In the genomic region with DNA sequence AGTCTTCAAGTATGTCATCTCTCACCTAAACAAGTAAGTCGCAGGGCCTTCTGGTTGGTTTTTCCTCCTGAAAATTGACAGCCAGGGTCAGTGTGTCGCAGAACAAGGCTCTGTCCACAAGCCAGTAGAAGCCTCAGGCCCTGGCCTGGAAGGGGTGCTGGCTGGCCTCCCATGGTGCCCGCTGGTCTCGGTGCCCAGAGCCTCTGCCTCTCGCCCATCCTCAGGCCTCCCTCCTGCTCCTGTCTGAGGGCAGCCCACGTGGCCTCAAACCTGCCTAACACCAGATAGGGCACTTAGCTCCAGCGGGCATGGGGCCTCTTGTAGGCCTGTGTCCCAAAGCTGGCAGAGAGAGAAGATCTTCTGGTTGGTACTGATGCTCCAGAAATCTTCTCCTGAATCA, we compare ENCODE assay signal across 20 cellular contexts. TPM values are rescaled to one million over a fixed set of nuclear protein-coding genes. Genes with fewer than 3 reads are reported as not detected.
DNase-seq lines count a peak whose midpoint lies in the region; TF ChIP-seq lines count a peak whose summit lies in the region.
"Had no signal": no experiment of that assay in that cellular context is flagged by ENCODE, and none has a peak within 500 bp of the region (broad histone marks: within the 10 kb centered on the region; RNA-seq: fewer than 3 reads in every experiment).

No MANE protein-coding gene starts in this region.

- peaks cover 11% of the 10 kb centered on the region for H3K4me1 ChIP-seq in CD4-positive, alpha-beta memory T cell (ENCODE audit: insufficient read depth, low read length)
- peaks cover 0 to 6% (median 4%) of the 10 kb centered on the region in 4 donors for H3K4me1 ChIP-seq in transverse colon
- H3K4me1 ChIP-seq: BLaER1 had no signal

- peak overlapping the region; percentile 85 for H3K27ac ChIP-seq in angular gyrus (ENCODE audit: low read depth, low read length)
- peak overlapping the region in 58 of 59 donors; percentile 30 to 97 (median 85) for H3K27ac ChIP-seq in dorsolateral prefrontal cortex
- peak overlapping the region; percentile 19 for H3K27ac ChIP-seq in substantia nigra (ENCODE audit: low read depth, low read length, poor library complexity, severe bottlenecking)
- H3K27ac ChIP-seq in CD4-positive, alpha-beta memory T cell (ENCODE audit: low read depth, low read length), result no peak overlapping the region
- no peak overlapping the region for H3K27ac ChIP-seq in transverse colon
- H3K27ac ChIP-seq: 22Rv1, BLaER1, C4-2B, GM23248 had no signal

- H3K36me3 Mint-ChIP-seq in neural crest cell (ENCODE audit: low read depth), result peaks cover 11% of the 10 kb centered on the region
- H3K36me3 Mint-ChIP-seq in CD4-positive, alpha-beta memory T cell, result peaks cover 29 to 41% of the 10 kb centered on the region in 2 donors

- H3K27me3 ChIP-seq in dorsolateral prefrontal cortex, result no peaks in the 10 kb centered on the region
- H3K27me3 ChIP-seq in CD4-positive, alpha-beta memory T cell (ENCODE audit: insufficient read depth, low read length), result no peaks in the 10 kb centered on the region
- H3K27me3 ChIP-seq in transverse colon, result peaks cover 11% of the 10 kb centered on the region

- 93% methylated on average over 7 of the region's 7 CpGs; no CpG with 5 or more reads in 1 of the 2 donors for WGBS in transverse colon (ENCODE audit: low coverage in 1 of 2), 2 donors

- TF ChIP-seq POLR2A in transverse colon (IDR thresholded peaks at IDR 0.05), result no peak

- peak overlapping the region; percentile 88 for H3K27ac Mint-ChIP-seq in neural crest cell (ENCODE audit: unreplicated experiment)
- no peak overlapping the region for H3K27ac Mint-ChIP-seq in CD4-positive, alpha-beta memory T cell
- H3K27ac Mint-ChIP-seq: B cell; CD4-positive, CD25-positive, alpha-beta regulatory T cell had no signal

- H3K4me3 ChIP-seq in dorsolateral prefrontal cortex, result no peak overlapping the region
- H3K4me3 ChIP-seq in CD4-positive, alpha-beta memory T cell (ENCODE audit: low read length in 2 of 2), result no peak overlapping the region
- no peak overlapping the region for H3K4me3 ChIP-seq in transverse colon
- H3K4me3 ChIP-seq: BLaER1, GM23248 had no signal

- no peaks in the 10 kb centered on the region for H3K9me3 ChIP-seq in CD4-positive, alpha-beta memory T cell (ENCODE audit: control insufficient read depth in 1 of 2, low read length in 2 of 2)
- H3K9me3 ChIP-seq in transverse colon, result no peaks in the 10 kb centered on the region
- H3K9me3 ChIP-seq: BLaER1 had no signal

- intact Hi-C loops in dorsolateral prefrontal cortex (cut with DNase I), result loop anchor here in 1 of 2 donors (10.0 kb wide), 1 partner anchor 245 kb away; no protein-coding TSS in a partner anchor
- intact Hi-C loops in CD4-positive, alpha-beta memory T cell (cut with micrococcal nuclease), result no loop called here
- intact Hi-C loops in transverse colon (cut with DNase I; ENCODE audit: low total_unique reads), result no loop called here

- TF ChIP-seq CTCF in dorsolateral prefrontal cortex (IDR thresholded peaks at IDR 0.05 in 54 of 56, conservative IDR thresholded peaks at IDR 0.05 in 2 of 56; ENCODE audit: low read depth in 1 of 56, partially characterized antibody in 56 of 56), result no peak
- no peak for TF ChIP-seq CTCF in neural crest cell (conservative IDR thresholded peaks at IDR 0.05)
- TF ChIP-seq CTCF in transverse colon (IDR thresholded peaks at IDR 0.05), result no peak

- in situ Hi-C loops in transverse colon (cut with MboI; ENCODE audit: low pct_ligation_motif_present in 1 of 4, low pct_unique_long_range_greater_than_20kb in 1 of 4, low sequenced_read_pairs in 3 of 4), result loop anchor here in 1 of 4 donors (25.0 kb wide), 1 partner anchor 237 kb away; no protein-coding TSS in a partner anchor

- peaks cover 19% of the 10 kb centered on the region for H3K4me1 Mint-ChIP-seq in neural crest cell
- H3K4me1 Mint-ChIP-seq in CD4-positive, alpha-beta memory T cell, result peaks cover 6 to 14% (median 9%) of the 10 kb centered on the region in 4 donors

- POLR2A ChIA-PET in CD4-positive, alpha-beta memory T cell (lab: Charles Lee; ENCODE audit: partially characterized antibody), result no interaction called here

- no peak for TF ChIP-seq EP300 in transverse colon (IDR thresholded peaks at IDR 0.05; ENCODE audit: low read depth)

- H3K9me3 Mint-ChIP-seq in neural crest cell, result no peaks in the 10 kb centered on the region
- H3K9me3 Mint-ChIP-seq in CD4-positive, alpha-beta memory T cell, result no peaks in the 10 kb centered on the region
- H3K9me3 Mint-ChIP-seq: CD4-positive, CD25-positive, alpha-beta regulatory T cell; CD8-positive, alpha-beta memory T cell had no signal

- CTCF ChIA-PET in CD4-positive, alpha-beta memory T cell (lab: Charles Lee; ENCODE audit: partially characterized antibody), result no interaction called here

- H3K4me3 Mint-ChIP-seq in neural crest cell, result no peak overlapping the region
- H3K4me3 Mint-ChIP-seq in CD4-positive, alpha-beta memory T cell, result no peak overlapping the region
- H3K4me3 Mint-ChIP-seq: B cell; CD4-positive, CD25-positive, alpha-beta regulatory T cell; CD8-positive, alpha-beta memory T cell had no signal

- DNase-seq in dorsolateral prefrontal cortex, result no peak
- DNase-seq in neural crest cell (ENCODE audit: low read depth, low spot score), result no peak
- no peak for DNase-seq in substantia nigra (lab: John Stamatoyannopoulos, UW)
- DNase-seq in CD4-positive, alpha-beta memory T cell, result no peak
- DNase-seq in transverse colon, result no peak
- DNase-seq in SIG-M5 treated with dmso at 0.1 percent for 504 hours (lab: John Stamatoyannopoulos, UW; ENCODE audit: unreplicated experiment), result no peak
- DNase-seq in NCI-H1417 (lab: John Stamatoyannopoulos, UW), result no peak
- DNase-seq: CD4-positive, CD25-positive, alpha-beta regulatory T cell; CD8-positive, alpha-beta memory T cell; DMS 273 treated with DMSO at 0.1 percent for 48 hours; DMS79; EL; GDM1; GM23248; HCEC 1CT had no signal

- peaks cover 25% of the 10 kb centered on the region for H3K36me3 ChIP-seq in CD4-positive, alpha-beta memory T cell (ENCODE audit: insufficient read depth, low read length)
- peaks cover 0 to 20% (median 5%) of the 10 kb centered on the region in 4 donors for H3K36me3 ChIP-seq in transverse colon

- no peaks in the 10 kb centered on the region for H3K27me3 Mint-ChIP-seq in neural crest cell (ENCODE audit: low read depth)
- no peaks in the 10 kb centered on the region for H3K27me3 Mint-ChIP-seq in CD4-positive, alpha-beta memory T cell
- H3K27me3 Mint-ChIP-seq: B cell; CD8-positive, alpha-beta memory T cell had no signal

RNA-seq across cellular contexts. Expression of gene NPAS1, which starts 20.3 kb away (rescaled TPM):
- 10 to 100 TPM in 63 of 120 experiments, 1 to 10 TPM in 57; 3.1 to 17.8 (median 10.0) TPM for total RNA-seq in dorsolateral prefrontal cortex
- total RNA-seq in neural crest cell, result 1.5 and 1.9 TPM in 2 replicates
- total RNA-seq in CD4-positive, alpha-beta memory T cell, result under 1 TPM; 0.35 to 0.64 TPM
- not detected for polyA plus RNA-seq in CD4-positive, alpha-beta memory T cell
- total RNA-seq in transverse colon, result under 1 TPM in 2 of 4 donors, not detected in 2; 0.55 to 0.79 TPM
- polyA plus RNA-seq: CD8-positive, alpha-beta memory T cell had no signal

RNA-seq across cellular contexts. Expression of gene TMEM160, which starts 49.0 kb away (rescaled TPM):
- 100 to 1,000 TPM in 7 of 120 experiments, 10 to 100 TPM in 113; 40.1 to 114 (median 78.7) TPM for total RNA-seq in dorsolateral prefrontal cortex
- total RNA-seq in neural crest cell, result 51.1 and 57.5 TPM in 2 replicates
- 10 to 100 TPM; 34.1 to 36.0 TPM for total RNA-seq in CD4-positive, alpha-beta memory T cell
- polyA plus RNA-seq in CD4-positive, alpha-beta memory T cell, result 100 to 1,000 TPM; 112 to 133 TPM
- 10 to 100 TPM in 3 of 4 donors, 1 to 10 TPM in 1; 8.0 to 48.7 (median 32.5) TPM for total RNA-seq in transverse colon

Comparison
In these comparisons a context has a peak if more than half of its experiments do, and no peak if none do; other contexts are left out.
1. H3K27ac ChIP-seq: peak in angular gyrus (single experiment), dorsolateral prefrontal cortex (58 of 59) and substantia nigra (single experiment); none in CD4-positive, alpha-beta memory T cell (single experiment) and transverse colon (0 of 4).